Comparison of ENCODE assay signal across 1 cellular context in the genomic region with DNA sequence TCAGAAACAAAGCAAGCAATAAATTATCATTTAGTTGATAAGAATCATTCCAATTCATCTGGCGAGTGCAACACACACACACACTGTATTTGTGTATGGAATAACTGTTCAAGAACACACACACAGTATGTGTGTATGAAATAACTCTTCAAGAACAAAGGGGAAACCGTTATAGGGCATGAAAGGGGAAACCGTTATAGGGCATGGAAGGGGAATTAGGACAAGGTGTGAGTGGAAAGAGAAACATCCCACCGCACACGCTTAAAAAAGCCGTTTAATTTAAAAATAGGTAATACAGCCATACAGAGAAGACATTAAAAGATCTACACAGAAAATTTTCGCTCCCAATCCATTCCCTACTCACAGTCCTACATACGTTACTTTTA.
TF ChIP-seq lines count a peak whose summit lies in the region.

No MANE protein-coding gene starts in this region.

TF ChIP-seq in GM23338, 12 proteins besides CTCF, POLR2A, EP300 and RAD21 (continued from another document):
- no peak for TF ChIP-seq REST (IDR thresholded peaks at IDR 0.05; ENCODE audit: unreplicated experiment)
TF ChIP-seq in GM23338: peak in this region for 0.
